ENCODE assay signal across 7 cellular contexts in the genomic region with DNA sequence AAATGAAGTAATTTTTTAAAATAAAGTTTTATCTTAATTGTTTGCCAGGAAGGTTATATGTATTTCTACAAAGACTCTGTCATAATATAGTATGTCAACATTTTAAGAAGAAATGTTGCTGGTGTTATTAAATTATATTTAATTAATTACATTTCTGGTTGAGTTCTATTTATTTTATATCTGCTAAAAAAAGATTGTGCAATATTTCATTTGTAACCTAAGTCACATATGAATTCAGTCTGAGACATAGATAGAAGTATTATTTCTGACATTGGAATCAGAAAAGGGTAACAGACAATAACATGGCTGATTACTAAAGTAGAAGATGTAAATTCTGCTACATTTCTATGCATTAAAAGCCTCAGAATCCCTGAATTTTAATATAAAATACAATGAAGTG.
"Had no signal": no experiment of that assay in that cellular context is flagged by ENCODE, and none has a peak within 500 bp of the region (broad histone marks: within the 10 kb centered on the region; RNA-seq: fewer than 3 reads in every experiment).

No MANE protein-coding gene starts in this region.

- H2AFZ ChIP-seq: GM23248 had no signal

- FAIRE-seq: HTR-8/SVneo, K562 had no signal

- H3K9ac ChIP-seq: GM23248 had no signal

- H3K4me3 ChIP-seq: GM23248, K562 had no signal

- H3K27ac ChIP-seq: GM23248 had no signal

- ATAC-seq: K562 had no signal

- DNase-seq: GM23248, GOT3, H7, HCEC 1CT, KG1 had no signal
